27 cellular contexts compared by ENCODE assay signal in genomic region chr15:58083526-58083925, GRCh38.
"Had no signal": no experiment of that assay in that cellular context is flagged by ENCODE, and none has a peak within 500 bp of the region (broad histone marks: within the 10 kb centered on the region; RNA-seq: fewer than 3 reads in every experiment).

No MANE protein-coding gene starts in this region.

- ATAC-seq: stimulated activated effector memory CD8-positive, alpha-beta T cell treated with anti-CD3 and anti-CD28 coated beads, Interleukin-12 subunit alpha, Interleukin-12 subunit beta, amount 100 ng/mL, for 72 hours; stimulated activated memory B cell treated with anti-CD40 and anti-IgM and Interleukin-4, amounts not matched to agents 10 μg/mL and 1 μg/mL and 100 μg/mL, for 72 hours; stimulated activated naive B cell treated with anti-CD40 and anti-IgM and Interleukin-4, amounts not matched to agents 10 μg/mL and 1 μg/mL and 100 μg/mL, for 72 hours; stimulated activated naive CD8-positive, alpha-beta T cell treated with anti-CD3 and anti-CD28 coated beads, Interleukin-15, amount 100 ng/mL, for 72 hours; stimulated activated naive CD8-positive, alpha-beta T cell treated with anti-CD3 and anti-CD28 coated beads, Interleukin-15, Interleukin-2, amounts not matched to agents 100 U/mL and 50 U/mL, for 24 hours; upper lobe of right lung had no signal

- H3K27ac ChIP-seq: stomach, suprapubic skin, testis, thoracic aorta, thyroid gland, tibial artery, tibial nerve, transverse colon, upper lobe of left lung, upper lobe of right lung, uterus, vagina had no signal

- H3K4me3 Mint-ChIP-seq: stimulated activated effector memory CD8-positive, alpha-beta T cell treated with anti-CD3 and anti-CD28 coated beads, Interleukin-12 subunit alpha, Interleukin-12 subunit beta, amount 100 ng/mL, for 72 hours; stimulated activated memory B cell treated with anti-CD40 and anti-IgM and Interleukin-4, amounts not matched to agents 10 μg/mL and 1 μg/mL and 100 μg/mL, for 72 hours; stimulated activated naive B cell treated with anti-CD40 and anti-IgM and Interleukin-4, amounts not matched to agents 10 μg/mL and 1 μg/mL and 100 μg/mL, for 72 hours; stimulated activated naive CD8-positive, alpha-beta T cell treated with anti-CD3 and anti-CD28 coated beads, Interleukin-15, amount 100 ng/mL, for 72 hours; stimulated activated naive CD8-positive, alpha-beta T cell treated with anti-CD3 and anti-CD28 coated beads, Interleukin-15, Interleukin-2, amounts not matched to agents 100 ng/mL and 50 ng/mL, for 24 hours; type B pancreatic cell had no signal

- H3K27ac Mint-ChIP-seq: stimulated activated effector memory CD8-positive, alpha-beta T cell treated with anti-CD3 and anti-CD28 coated beads, Interleukin-12 subunit alpha, Interleukin-12 subunit beta, amount 100 ng/mL, for 72 hours; stimulated activated memory B cell treated with anti-CD40 and anti-IgM and Interleukin-4, amounts not matched to agents 10 μg/mL and 1 μg/mL and 100 μg/mL, for 72 hours; stimulated activated naive B cell treated with anti-CD40 and anti-IgM and Interleukin-4, amounts not matched to agents 10 μg/mL and 1 μg/mL and 100 μg/mL, for 72 hours; stimulated activated naive CD8-positive, alpha-beta T cell treated with anti-CD3 and anti-CD28 coated beads, Interleukin-15, amount 100 ng/mL, for 72 hours; stimulated activated naive CD8-positive, alpha-beta T cell treated with anti-CD3 and anti-CD28 coated beads, Interleukin-15, Interleukin-2, amounts not matched to agents 100 ng/mL and 50 ng/mL, for 24 hours; type B pancreatic cell had no signal

- H3K4me3 ChIP-seq: stomach, suprapubic skin, testis, thoracic aorta, thyroid gland, tibial artery, tibial nerve, transverse colon, upper lobe of left lung, upper lobe of right lung, uterus, vagina had no signal

- DNase-seq: stimulated activated CD4-positive, alpha-beta T cell treated with anti-CD3 and anti-CD28 coated beads, Interleukin-2, amount 100 ng/mL, for 48 hours; stimulated activated CD4-positive, alpha-beta T cell treated with anti-CD3 and anti-CD28 coated beads, Interleukin-4, amount 100 ng/mL, for 1 hour; stimulated activated CD4-positive, alpha-beta T cell treated with anti-CD3 and anti-CD28 coated beads, Interleukin-4, amount 100 ng/mL, for 24 hours; stimulated activated CD4-positive, alpha-beta T cell treated with anti-CD3 and anti-CD28 coated beads, Interleukin-4, amount 100 ng/mL, for 4 hours; stimulated activated CD8-positive, alpha-beta memory T cell treated with anti-CD3 and anti-CD28 coated beads, Interleukin-4, amount 100 ng/mL, for 48 hours; stimulated activated naive B cell treated with anti-CD40 and anti-IgM and Interleukin-4, amounts not matched to agents 10 μg/mL and 1 μg/mL and 100 μg/mL, for 72 hours; stimulated activated naive CD4-positive, alpha-beta T cell; stimulated activated naive CD4-positive, alpha-beta T cell treated with Interleukin-2 at 50 U/mL for 16 hours; stimulated activated naive CD8-positive, alpha-beta T cell treated with anti-CD3 and anti-CD28 coated beads, Interleukin-15, amount 100 ng/mL, for 72 hours; stimulated activated naive CD8-positive, alpha-beta T cell treated with anti-CD3 and anti-CD28 coated beads, Interleukin-15, Interleukin-2, amounts not matched to agents 100 U/mL and 50 U/mL, for 24 hours; stomach; substantia nigra; testis; thyroid gland; tibial artery; transverse colon; upper lobe of left lung; upper lobe of right lung; uterus had no signal

- H3K9me3 ChIP-seq: stomach, suprapubic skin, testis, thoracic aorta, thyroid gland, tibial artery, tibial nerve, transverse colon, upper lobe of left lung, upper lobe of right lung, uterus, vagina had no signal

- H3K4me1 ChIP-seq: stomach, suprapubic skin, testis, tibial artery, tibial nerve, transverse colon, upper lobe of left lung, upper lobe of right lung, uterus, vagina had no signal

- H3K36me3 ChIP-seq: stomach, suprapubic skin, thoracic aorta, thyroid gland, tibial artery, tibial nerve, transverse colon, upper lobe of left lung, upper lobe of right lung, uterus, vagina had no signal

- H3K36me3 Mint-ChIP-seq: stimulated activated effector memory CD8-positive, alpha-beta T cell treated with anti-CD3 and anti-CD28 coated beads, Interleukin-12 subunit alpha, Interleukin-12 subunit beta, amount 100 ng/mL, for 72 hours; stimulated activated memory B cell treated with anti-CD40 and anti-IgM and Interleukin-4, amounts not matched to agents 10 μg/mL and 1 μg/mL and 100 μg/mL, for 72 hours; stimulated activated naive B cell treated with anti-CD40 and anti-IgM and Interleukin-4, amounts not matched to agents 10 μg/mL and 1 μg/mL and 100 μg/mL, for 72 hours; type B pancreatic cell had no signal

- H3K4me1 Mint-ChIP-seq: stimulated activated effector memory CD8-positive, alpha-beta T cell treated with anti-CD3 and anti-CD28 coated beads, Interleukin-12 subunit alpha, Interleukin-12 subunit beta, amount 100 ng/mL, for 72 hours; stimulated activated naive B cell treated with anti-CD40 and anti-IgM and Interleukin-4, amounts not matched to agents 10 μg/mL and 1 μg/mL and 100 μg/mL, for 72 hours; stimulated activated naive CD8-positive, alpha-beta T cell treated with anti-CD3 and anti-CD28 coated beads, Interleukin-15, amount 100 ng/mL, for 72 hours had no signal

- H3K27me3 ChIP-seq: stomach, testis, thyroid gland, tibial nerve, upper lobe of left lung, uterus, vagina had no signal

- H3K9me3 Mint-ChIP-seq: stimulated activated effector memory CD8-positive, alpha-beta T cell treated with anti-CD3 and anti-CD28 coated beads, Interleukin-12 subunit alpha, Interleukin-12 subunit beta, amount 100 ng/mL, for 72 hours; stimulated activated memory B cell treated with anti-CD40 and anti-IgM and Interleukin-4, amounts not matched to agents 10 μg/mL and 1 μg/mL and 100 μg/mL, for 72 hours; stimulated activated naive B cell treated with anti-CD40 and anti-IgM and Interleukin-4, amounts not matched to agents 10 μg/mL and 1 μg/mL and 100 μg/mL, for 72 hours; stimulated activated naive CD8-positive, alpha-beta T cell treated with anti-CD3 and anti-CD28 coated beads, Interleukin-15, amount 100 ng/mL, for 72 hours had no signal
